In genomic region chr13:47798906-47799305, GRCh38 we compare ENCODE assay signal across 12 cellular contexts.
DNase-seq lines count a peak whose midpoint lies in the region; ATAC-seq and TF ChIP-seq lines count a peak whose summit lies in the region.
"Had no signal": no experiment of that assay in that cellular context is flagged by ENCODE, and none has a peak within 500 bp of the region (broad histone marks: within the 10 kb centered on the region; RNA-seq: fewer than 3 reads in every experiment).

No MANE protein-coding gene starts in this region.

- in situ Hi-C loops in KBM-7 (cut with MboI; ENCODE audit: low pct_unique_long_range_greater_than_20kb, low sequenced_read_pairs): no loop called here
- in situ Hi-C loops in astrocyte of the spinal cord (cut with HindIII; ENCODE audit: low sequenced_read_pairs): no loop called here

- no peaks in the 10 kb centered on the region for H3K4me1 ChIP-seq in uterus
- H3K4me1 ChIP-seq: upper lobe of left lung had no signal

- DNase-seq in DMS53 (lab: John Stamatoyannopoulos, UW) (peak; percentile 22), DMS53 treated with DMSO at 0.1 percent for 48 hours (lab: John Stamatoyannopoulos, UW; ENCODE audit: unreplicated experiment) (no peak), KBM-7 (peak; percentile 24), astrocyte of the spinal cord (ENCODE audit: low read depth, low spot score) (peak; percentile 25), lung microvascular endothelial cell (ENCODE audit: low read depth in 2 of 2) (peak; percentile 16 to 20), cerebellar nuclear complex (lab: John Stamatoyannopoulos, UW) (no peak), uterus (no peak)
- DNase-seq: activated gamma-delta T cell; naive B cell; stimulated activated CD4-positive, alpha-beta T cell treated with anti-CD3 and anti-CD28 coated beads, Interleukin-4, amount 100 ng/mL, for 24 hours; upper lobe of left lung had no signal

- H3K9me3 ChIP-seq in uterus: no peaks in the 10 kb centered on the region
- H3K9me3 ChIP-seq: upper lobe of left lung had no signal

- H3K27ac ChIP-seq in uterus: no peak overlapping the region
- H3K27ac ChIP-seq: upper lobe of left lung had no signal

- ATAC-seq in GM21423 (IDR thresholded peaks at IDR 0.05; ENCODE audit: unreplicated experiment): no peak

- no peak overlapping the region for H3K4me3 ChIP-seq in astrocyte of the spinal cord (ENCODE audit: low read depth, low read length)
- no peak overlapping the region for H3K4me3 ChIP-seq in uterus
- H3K4me3 ChIP-seq: upper lobe of left lung had no signal

- intact Hi-C loops in uterus (cut with DNase I; ENCODE audit: low total_unique reads): no loop called here

- TF ChIP-seq CTCF in astrocyte of the spinal cord (IDR thresholded peaks at IDR 0.05; ENCODE audit: low read depth, low read length) (peak; percentile 37), uterus (IDR thresholded peaks at IDR 0.05) (no peak)

- no peaks in the 10 kb centered on the region for H3K36me3 ChIP-seq in uterus
- H3K36me3 ChIP-seq: upper lobe of left lung had no signal

- H3K27me3 ChIP-seq in uterus: no peaks in the 10 kb centered on the region
- H3K27me3 ChIP-seq: upper lobe of left lung had no signal

- no peak for TF ChIP-seq POLR2A in uterus (IDR thresholded peaks at IDR 0.05)

Comparison
In these comparisons a context has a peak if more than half of its experiments do, and no peak if none do; other contexts are left out.
1. DNase-seq: peak in DMS53 (single experiment), KBM-7 (single experiment), astrocyte of the spinal cord (single experiment) and lung microvascular endothelial cell (2 of 2); none in DMS53 treated with DMSO at 0.1 percent for 48 hours (single experiment), cerebellar nuclear complex (0 of 2) and uterus (0 of 2).